ENCODE assay signal across 9 cellular contexts in the genomic region with DNA sequence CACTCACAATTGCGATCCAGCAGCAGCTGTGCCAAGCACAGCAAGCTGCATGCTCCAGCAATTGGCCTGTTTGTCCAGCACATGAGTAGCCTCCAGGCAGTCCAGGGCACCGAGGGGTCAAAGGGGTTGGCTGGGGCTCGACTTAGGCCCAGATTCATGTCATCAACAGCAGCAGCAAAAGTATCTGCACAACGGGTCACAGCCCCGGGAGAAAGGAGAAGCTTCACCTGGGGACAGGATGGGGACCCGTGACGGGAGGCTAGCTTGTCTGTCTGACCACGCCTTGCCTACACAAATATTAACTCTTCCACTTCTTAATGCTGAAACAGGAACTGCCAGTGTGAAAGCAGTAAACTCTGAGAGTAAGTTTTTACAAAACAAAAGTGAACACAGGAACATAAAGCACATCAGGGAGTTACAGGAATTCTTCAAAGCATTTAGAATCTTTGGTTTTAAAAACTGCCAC.
DNase-seq lines count a peak whose midpoint lies in the region; ATAC-seq and TF ChIP-seq lines count a peak whose summit lies in the region.
"Had no signal": no experiment of that assay in that cellular context is flagged by ENCODE, and none has a peak within 500 bp of the region (broad histone marks: within the 10 kb centered on the region; RNA-seq: fewer than 3 reads in every experiment).

No MANE protein-coding gene starts in this region.

- ATAC-seq in CD4-positive, CD25-positive, alpha-beta regulatory T cell (ENCODE audit: low read depth in 2 of 2), result peak in 1 of 2 donors; percentile 46
- peak; percentile 93 for ATAC-seq in GM19351 (IDR thresholded peaks at IDR 0.05; ENCODE audit: unreplicated experiment)
- peak; percentile 88 for ATAC-seq in HG03196 (IDR thresholded peaks at IDR 0.05; ENCODE audit: unreplicated experiment)
- no peak for ATAC-seq in omental fat pad (ENCODE audit: low FRiP score)

- H3K9me3 Mint-ChIP-seq in CD4-positive, CD25-positive, alpha-beta regulatory T cell, result no peaks in the 10 kb centered on the region
- no peaks in the 10 kb centered on the region for H3K9me3 Mint-ChIP-seq in activated T-helper 2 cell treated with anti-CD3 and anti-CD28 coated beads, Interferon-gamma antibody, Interleukin-2, Interleukin-4, amounts not matched to agents 10 μg/mL and 5 μg/mL and 100 μg/mL, durations not matched to agents 14 hours and 24 hours and 36 hours

- peak in 1 of 3 donors; percentile 35 for DNase-seq in CD4-positive, CD25-positive, alpha-beta regulatory T cell
- DNase-seq in activated T-helper 2 cell treated with anti-CD3 and anti-CD28 coated beads, Interferon-gamma antibody, Interleukin-2, Interleukin-4, amounts not matched to agents 10 μg/mL and 5 μg/mL and 100 μg/mL, durations not matched to agents 14 hours and 24 hours and 36 hours (ENCODE audit: low spot score), result no peak
- DNase-seq in prostate gland (ENCODE audit: low spot score), result peak; percentile 29
- DNase-seq in sigmoid colon, result no peak
- DNase-seq in omental fat pad (ENCODE audit: low spot score), result no peak
- no peak for DNase-seq in DMS 273 (lab: John Stamatoyannopoulos, UW; ENCODE audit: unreplicated experiment)
- DNase-seq: psoas muscle had no signal

- H3K27me3 ChIP-seq in CD4-positive, CD25-positive, alpha-beta regulatory T cell (ENCODE audit: control insufficient read depth, insufficient read depth, low read length), result no peaks in the 10 kb centered on the region
- H3K27me3 ChIP-seq in prostate gland (replicated peaks; ENCODE audit: insufficient read depth) (no peaks in the 10 kb centered on the region), sigmoid colon (no peaks in the 10 kb centered on the region)

- peak overlapping the region; percentile 15 for H3K4me3 ChIP-seq in CD4-positive, CD25-positive, alpha-beta regulatory T cell (ENCODE audit: low read depth, low read length)
- H3K4me3 ChIP-seq in prostate gland, result no peak overlapping the region
- H3K4me3 ChIP-seq in sigmoid colon, result no peak overlapping the region
- H3K4me3 ChIP-seq: psoas muscle had no signal

- H3K36me3 Mint-ChIP-seq in CD4-positive, CD25-positive, alpha-beta regulatory T cell, result no peaks in the 10 kb centered on the region
- no peaks in the 10 kb centered on the region for H3K36me3 Mint-ChIP-seq in activated T-helper 2 cell treated with anti-CD3 and anti-CD28 coated beads, Interferon-gamma antibody, Interleukin-2, Interleukin-4, amounts not matched to agents 10 μg/mL and 5 μg/mL and 100 μg/mL, durations not matched to agents 14 hours and 24 hours and 36 hours (ENCODE audit: low read depth)

- peaks cover 9 to 29% (median 20%) of the 10 kb centered on the region in 4 donors for H3K4me1 Mint-ChIP-seq in CD4-positive, CD25-positive, alpha-beta regulatory T cell
- peaks cover 25% of the 10 kb centered on the region for H3K4me1 Mint-ChIP-seq in activated T-helper 2 cell treated with anti-CD3 and anti-CD28 coated beads, Interferon-gamma antibody, Interleukin-2, Interleukin-4, amounts not matched to agents 10 μg/mL and 5 μg/mL and 100 μg/mL, durations not matched to agents 14 hours and 24 hours and 36 hours (ENCODE audit: low read depth)

- peak overlapping the region in 2 of 3 donors; percentile 23 to 75 for H3K27ac Mint-ChIP-seq in CD4-positive, CD25-positive, alpha-beta regulatory T cell
- peak overlapping the region; percentile 72 for H3K27ac Mint-ChIP-seq in activated T-helper 2 cell treated with anti-CD3 and anti-CD28 coated beads, Interferon-gamma antibody, Interleukin-2, Interleukin-4, amounts not matched to agents 10 μg/mL and 5 μg/mL and 100 μg/mL, durations not matched to agents 14 hours and 24 hours and 36 hours

- H3K4me1 ChIP-seq in CD4-positive, CD25-positive, alpha-beta regulatory T cell (ENCODE audit: control insufficient read depth, insufficient read depth, low read length, poor library complexity, severe bottlenecking), result peaks cover 13% of the 10 kb centered on the region
- peaks cover 6% of the 10 kb centered on the region for H3K4me1 ChIP-seq in prostate gland (replicated peaks)
- H3K4me1 ChIP-seq in sigmoid colon, result no peaks in the 10 kb centered on the region
- H3K4me1 ChIP-seq: psoas muscle had no signal

- TF ChIP-seq POLR2A in prostate gland (IDR thresholded peaks at IDR 0.05) (no peak), sigmoid colon (IDR thresholded peaks at IDR 0.05) (no peak)

- peaks cover under 1% of the 10 kb centered on the region for H3K27me3 Mint-ChIP-seq in CD4-positive, CD25-positive, alpha-beta regulatory T cell
- H3K27me3 Mint-ChIP-seq in activated T-helper 2 cell treated with anti-CD3 and anti-CD28 coated beads, Interferon-gamma antibody, Interleukin-2, Interleukin-4, amounts not matched to agents 10 μg/mL and 5 μg/mL and 100 μg/mL, durations not matched to agents 14 hours and 24 hours and 36 hours (ENCODE audit: low read depth), result peaks cover 2% of the 10 kb centered on the region

- no peaks in the 10 kb centered on the region for H3K9me3 ChIP-seq in CD4-positive, CD25-positive, alpha-beta regulatory T cell (ENCODE audit: control insufficient read depth in 2 of 2, low read length in 2 of 2)
- H3K9me3 ChIP-seq in prostate gland (no peaks in the 10 kb centered on the region), sigmoid colon (no peaks in the 10 kb centered on the region)
- H3K9me3 ChIP-seq: psoas muscle had no signal

- 24% methylated on average over 8 of the region's 8 CpGs for WGBS in prostate gland
- 7 to 25% methylated on average over 8 of the region's 8 CpGs for WGBS in sigmoid colon, 2 donors

- intact Hi-C loops in activated T-helper 2 cell treated with anti-CD3 and anti-CD28 coated beads, Interferon-gamma antibody, Interleukin-2, Interleukin-4, amounts not matched to agents 10 μg/mL and 5 μg/mL and 100 μg/mL, durations not matched to agents 14 hours and 24 hours and 36 hours (cut with micrococcal nuclease), result loop anchor here (1.0 kb wide), 2 partner anchors 17 to 25 kb away; no protein-coding TSS in a partner anchor
- intact Hi-C loops in prostate gland (cut with DNase I), result no loop called here
- intact Hi-C loops in sigmoid colon (cut with DNase I), result no loop called here

- no peaks in the 10 kb centered on the region for H3K36me3 ChIP-seq in CD4-positive, CD25-positive, alpha-beta regulatory T cell (ENCODE audit: control insufficient read depth, insufficient read depth, low read length)
- no peaks in the 10 kb centered on the region for H3K36me3 ChIP-seq in prostate gland
- H3K36me3 ChIP-seq in sigmoid colon, result no peaks in the 10 kb centered on the region

- peak overlapping the region in 1 of 4 donors; percentile 36 for H3K4me3 Mint-ChIP-seq in CD4-positive, CD25-positive, alpha-beta regulatory T cell
- H3K4me3 Mint-ChIP-seq in activated T-helper 2 cell treated with anti-CD3 and anti-CD28 coated beads, Interferon-gamma antibody, Interleukin-2, Interleukin-4, amounts not matched to agents 10 μg/mL and 5 μg/mL and 100 μg/mL, durations not matched to agents 14 hours and 24 hours and 36 hours (ENCODE audit: low read depth), result peak overlapping the region; percentile 35

- no peak for TF ChIP-seq EP300 in sigmoid colon (IDR thresholded peaks at IDR 0.05)

- no peak overlapping the region for H3K27ac ChIP-seq in CD4-positive, CD25-positive, alpha-beta regulatory T cell (ENCODE audit: insufficient read depth, low read length, poor library complexity, severe bottlenecking)
- H3K27ac ChIP-seq in prostate gland, result peak overlapping the region in 1 of 2 donors; percentile 36
- no peak overlapping the region for H3K27ac ChIP-seq in sigmoid colon
- H3K27ac ChIP-seq: psoas muscle had no signal

- TF ChIP-seq CTCF in prostate gland (IDR thresholded peaks at IDR 0.05) (no peak), sigmoid colon (IDR thresholded peaks at IDR 0.05) (no peak), omental fat pad (IDR thresholded peaks at IDR 0.05) (no peak)
